In the genomic region with DNA sequence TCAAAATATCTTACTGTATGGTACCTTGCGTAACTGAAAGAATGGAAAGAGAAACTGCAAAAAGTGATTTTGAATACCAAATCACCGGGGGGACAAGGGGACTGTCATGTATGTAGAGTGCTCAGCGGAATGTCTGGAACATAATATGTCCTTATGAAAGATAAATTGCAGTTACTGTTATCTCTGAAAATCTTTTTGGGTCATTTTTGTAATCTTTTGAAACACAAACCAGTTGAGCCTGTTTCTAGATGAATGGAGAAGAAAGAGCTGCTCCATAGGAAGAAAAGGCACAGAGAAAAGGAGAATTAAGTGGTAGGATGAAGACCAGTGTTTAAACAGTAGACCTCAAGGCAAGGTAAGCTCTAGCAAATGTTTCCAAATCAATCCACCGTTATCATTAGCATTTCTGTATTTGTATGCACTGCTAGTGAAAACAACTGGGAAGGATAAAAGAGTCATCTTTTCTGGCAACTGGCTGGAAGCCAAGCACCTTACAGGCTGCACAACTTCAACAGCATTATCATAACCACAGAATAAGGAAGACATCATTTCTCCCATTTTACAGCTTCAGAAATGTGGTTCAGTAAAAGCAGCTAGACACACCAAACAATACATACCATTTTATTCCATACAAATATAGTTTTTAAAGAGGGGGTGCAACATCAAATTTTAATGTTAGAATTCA, we compare ENCODE assay signal across 24 cellular contexts.
A peak's percentile ranks its signal among the peaks of the same experiment; 100 is the strongest.
DNase-seq lines count a peak whose midpoint lies in the region; ATAC-seq, FAIRE-seq and TF ChIP-seq lines count a peak whose summit lies in the region.
"Had no signal": no experiment of that assay in that cellular context is flagged by ENCODE, and none has a peak within 500 bp of the region (broad histone marks: within the 10 kb centered on the region; RNA-seq: fewer than 3 reads in every experiment).

No MANE protein-coding gene starts in this region.

- H3K36me3 ChIP-seq in astrocyte (ENCODE audit: insufficient read depth, low read length) (no peaks in the 10 kb centered on the region), smooth muscle cell (ENCODE audit: low read depth) (no peaks in the 10 kb centered on the region)
- H3K36me3 ChIP-seq: right lobe of liver, uterus had no signal

- no peak overlapping the region for H3K27ac Mint-ChIP-seq in astrocyte (ENCODE audit: unreplicated experiment)
- H3K27ac Mint-ChIP-seq: activated CD4-positive, alpha-beta T cell treated with anti-CD3 and anti-CD28 coated beads for 36 hours; activated naive CD8-positive, alpha-beta T cell treated with anti-CD3 and anti-CD28 coated beads, Interleukin-2, amount 10 ng/mL, durations not matched to agents 7 days and 5 days; stimulated activated memory B cell treated with anti-CD40 and anti-IgM and Interleukin-4, amounts not matched to agents 10 μg/mL and 1 μg/mL and 100 μg/mL, for 72 hours had no signal

- no peaks in the 10 kb centered on the region for H3K4me1 ChIP-seq in astrocyte (ENCODE audit: insufficient read depth, low read length)
- peaks cover 14% of the 10 kb centered on the region for H3K4me1 ChIP-seq in smooth muscle cell (ENCODE audit: low read depth)
- H3K4me1 ChIP-seq: body of pancreas, Caco-2, uterus had no signal

- H3K4me3 ChIP-seq in astrocyte (ENCODE audit: insufficient read depth, low read depth, low read length) (no peak overlapping the region), smooth muscle cell (no peak overlapping the region)
- H3K4me3 ChIP-seq: body of pancreas, right lobe of liver, uterus had no signal

- TF ChIP-seq POLR2A in H54 (IDR thresholded peaks at IDR 0.05; ENCODE audit: low read depth, low read length), result no peak

- no peaks in the 10 kb centered on the region for H3K9me3 ChIP-seq in astrocyte (ENCODE audit: insufficient read depth, low read depth, low read length)
- H3K9me3 ChIP-seq in smooth muscle cell (replicated peaks; ENCODE audit: low read depth), result no peaks in the 10 kb centered on the region
- H3K9me3 ChIP-seq: body of pancreas, Caco-2, right lobe of liver, uterus had no signal

- no peak overlapping the region for H3K4me3 Mint-ChIP-seq in astrocyte (ENCODE audit: unreplicated experiment)
- H3K4me3 Mint-ChIP-seq: activated CD4-positive, alpha-beta T cell treated with anti-CD3 and anti-CD28 coated beads for 36 hours; activated naive CD8-positive, alpha-beta T cell treated with anti-CD3 and anti-CD28 coated beads, Interleukin-2, amount 10 ng/mL, durations not matched to agents 7 days and 5 days; stimulated activated memory B cell treated with anti-CD40 and anti-IgM and Interleukin-4, amounts not matched to agents 10 μg/mL and 1 μg/mL and 100 μg/mL, for 72 hours had no signal

- no peaks in the 10 kb centered on the region for H3K79me2 ChIP-seq in astrocyte (ENCODE audit: insufficient read depth, low read length)
- H3K79me2 ChIP-seq in smooth muscle cell (ENCODE audit: low read depth), result no peaks in the 10 kb centered on the region

- H3K4me2 ChIP-seq in astrocyte (ENCODE audit: low read length) (no peak overlapping the region), smooth muscle cell (no peak overlapping the region)

- H3K36me3 Mint-ChIP-seq in astrocyte (ENCODE audit: low read depth, unreplicated experiment), result no peaks in the 10 kb centered on the region
- H3K36me3 Mint-ChIP-seq: activated naive CD8-positive, alpha-beta T cell treated with anti-CD3 and anti-CD28 coated beads, Interleukin-2, amount 10 ng/mL, durations not matched to agents 7 days and 5 days; stimulated activated memory B cell treated with anti-CD40 and anti-IgM and Interleukin-4, amounts not matched to agents 10 μg/mL and 1 μg/mL and 100 μg/mL, for 72 hours had no signal

- H2AFZ ChIP-seq in astrocyte (ENCODE audit: low read depth, low read length), result no peak overlapping the region
- H2AFZ ChIP-seq in smooth muscle cell (ENCODE audit: low read depth), result no peak overlapping the region

- no peaks in the 10 kb centered on the region for H3F3A ChIP-seq in smooth muscle cell (ENCODE audit: low read depth)

- H3K27me3 Mint-ChIP-seq in astrocyte (ENCODE audit: low read depth, unreplicated experiment), result no peaks in the 10 kb centered on the region
- H3K27me3 Mint-ChIP-seq: stimulated activated memory B cell treated with anti-CD40 and anti-IgM and Interleukin-4, amounts not matched to agents 10 μg/mL and 1 μg/mL and 100 μg/mL, for 72 hours had no signal

- H3K27ac ChIP-seq in astrocyte (ENCODE audit: low read depth, low read length) (no peak overlapping the region), smooth muscle cell (ENCODE audit: low read depth) (no peak overlapping the region)
- H3K27ac ChIP-seq: body of pancreas, HL-60, right lobe of liver, uterus had no signal

- H4K20me1 ChIP-seq in astrocyte (ENCODE audit: insufficient read depth, low read length) (no peaks in the 10 kb centered on the region), smooth muscle cell (ENCODE audit: low read depth) (no peaks in the 10 kb centered on the region)

- no peak overlapping the region for H3K9ac ChIP-seq in astrocyte (ENCODE audit: low read length)
- H3K9ac ChIP-seq in smooth muscle cell (ENCODE audit: low read depth), result no peak overlapping the region

- intact Hi-C loops in Right ventricle myocardium inferior (cut with DNase I), result no loop called here

- H3K27me3 ChIP-seq in astrocyte (ENCODE audit: insufficient read depth, low read length) (no peaks in the 10 kb centered on the region), smooth muscle cell (ENCODE audit: low read depth) (no peaks in the 10 kb centered on the region)
- H3K27me3 ChIP-seq: body of pancreas, right lobe of liver, uterus had no signal

- peaks cover 2% of the 10 kb centered on the region for H3K4me1 Mint-ChIP-seq in astrocyte (ENCODE audit: low read depth, unreplicated experiment)
- H3K4me1 Mint-ChIP-seq: activated CD4-positive, alpha-beta T cell treated with anti-CD3 and anti-CD28 coated beads for 36 hours; activated naive CD8-positive, alpha-beta T cell treated with anti-CD3 and anti-CD28 coated beads, Interleukin-2, amount 10 ng/mL, durations not matched to agents 7 days and 5 days; stimulated activated memory B cell treated with anti-CD40 and anti-IgM and Interleukin-4, amounts not matched to agents 10 μg/mL and 1 μg/mL and 100 μg/mL, for 72 hours had no signal

- TF ChIP-seq CTCF in astrocyte (IDR thresholded peaks at IDR 0.05; ENCODE audit: insufficient read depth, low read depth, low read length), result no peak
- no peak for TF ChIP-seq CTCF in smooth muscle cell (IDR thresholded peaks at IDR 0.05; ENCODE audit: borderline replicate concordance, insufficient read depth, poor library complexity, severe bottlenecking)

- no peak for ATAC-seq in Right ventricle myocardium inferior
- ATAC-seq: activated CD4-positive, alpha-beta T cell treated with anti-CD3 and anti-CD28 coated beads for 36 hours; body of pancreas; left colon; stimulated activated memory B cell treated with anti-CD40 and anti-IgM and Interleukin-4, amounts not matched to agents 10 μg/mL and 1 μg/mL and 100 μg/mL, for 72 hours had no signal

- H3K9me3 Mint-ChIP-seq in astrocyte (ENCODE audit: unreplicated experiment), result no peaks in the 10 kb centered on the region
- H3K9me3 Mint-ChIP-seq: activated naive CD8-positive, alpha-beta T cell treated with anti-CD3 and anti-CD28 coated beads, Interleukin-2, amount 10 ng/mL, durations not matched to agents 7 days and 5 days; stimulated activated memory B cell treated with anti-CD40 and anti-IgM and Interleukin-4, amounts not matched to agents 10 μg/mL and 1 μg/mL and 100 μg/mL, for 72 hours had no signal

- DNase-seq in Daoy (ENCODE audit: low read depth) (peak; percentile 6), H54 (ENCODE audit: insufficient read length, low spot score) (no peak), astrocyte (ENCODE audit: low read depth) (no peak), iris pigment epithelial cell (ENCODE audit: low read depth) (peak; percentile 20), smooth muscle cell (lab: John Stamatoyannopoulos, UW; ENCODE audit: unreplicated experiment) (no peak), midbrain (lab: John Stamatoyannopoulos, UW) (no peak), Right ventricle myocardium inferior (ENCODE audit: missing footprints) (no peak), middle frontal gyrus (ENCODE audit: extremely low spot score, low spot score) (no peak)
- DNase-seq: activated CD4-positive, alpha-beta T cell treated with anti-CD3 and anti-CD28 coated beads for 36 hours; activated effector memory CD4-positive, alpha-beta T cell treated with Interleukin-2 at 50 U/mL for 16 hours; activated naive CD8-positive, alpha-beta T cell treated with anti-CD3 and anti-CD28 coated beads, Interleukin-2, amount 10 ng/mL, durations not matched to agents 7 days and 5 days; body of pancreas; Caco-2; effector CD8-positive, alpha-beta T cell; Kasumi-1; left colon; NCI-H1048; NCI-H2029; NCI-H446; right lobe of liver; stimulated activated CD4-positive, alpha-beta T cell treated with anti-CD3 and anti-CD28 coated beads, Interleukin-4, amount 100 ng/mL, for 24 hours; uterus had no signal

- 87% methylated on average over 4 of the region's 4 CpGs for WGBS in smooth muscle cell (ENCODE audit: low lambda C conversion rate)

- peak; percentile 92 for FAIRE-seq in H54 (lab: Jason Lieb, UNC)
- FAIRE-seq in astrocyte (lab: Jason Lieb, UNC), result peak; percentile 5

Comparison
In these comparisons a context has a peak if more than half of its experiments do, and no peak if none do; other contexts are left out.
1. DNase-seq: peak in Daoy (single experiment) and iris pigment epithelial cell (single experiment); none in H54 (single experiment), astrocyte (single experiment), smooth muscle cell (single experiment), midbrain (single experiment), Right ventricle myocardium inferior (single experiment) and middle frontal gyrus (single experiment).